ENCODE assay signal across 8 cellular contexts in the genomic region with DNA sequence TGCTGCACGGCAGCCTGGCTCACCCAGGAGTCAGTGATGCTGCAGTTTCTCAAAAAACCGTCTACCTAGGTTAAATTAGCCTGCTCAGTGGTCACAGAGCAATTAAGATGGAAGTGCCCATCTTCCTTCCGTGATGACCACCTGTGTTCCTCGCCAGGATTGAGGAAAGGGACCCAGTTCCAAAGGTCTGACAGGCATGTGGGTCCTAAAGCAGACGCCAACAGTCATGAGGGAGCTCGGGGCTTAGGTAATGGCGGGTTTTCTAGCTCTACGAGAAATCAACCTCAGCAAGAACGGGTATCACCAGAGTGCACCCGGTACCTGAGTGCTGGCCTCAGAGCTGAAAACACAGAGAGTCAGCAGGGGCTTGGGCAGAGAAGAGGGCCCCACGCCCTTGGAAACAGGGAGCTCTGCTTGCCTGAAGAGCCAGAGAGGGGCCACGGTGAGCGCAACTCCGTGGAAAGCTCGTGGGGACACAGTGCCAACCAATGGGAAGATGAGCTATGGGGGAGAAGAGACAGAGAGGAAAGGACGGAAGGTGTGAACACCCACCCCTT. TPM values are rescaled to one million over a fixed set of nuclear protein-coding genes. Genes with fewer than 3 reads are reported as not detected.
DNase-seq lines count a peak whose midpoint lies in the region; ATAC-seq, FAIRE-seq and TF ChIP-seq lines count a peak whose summit lies in the region.

No MANE protein-coding gene starts in this region.

- H3K4me2 ChIP-seq in keratinocyte (ENCODE audit: control insufficient read depth, extremely low read depth, insufficient read depth, low read depth, low read length), result peak overlapping the region; percentile 71

- intact Hi-C loops in activated CD8-positive, alpha-beta T cell treated with anti-CD3 and anti-CD28 coated beads for 36 hours (cut with micrococcal nuclease), result loop anchor here (1.0 to 5.0 kb wide), 2 partner anchors 14 to 34 kb away; partner anchors contain the start of gene DNMT3A

- DNase-seq in activated effector memory CD4-positive, alpha-beta T cell treated with anti-CD3 and anti-CD28 coated beads, Interleukin-2, amount 50 U/mL, for 16 hours, result peak; percentile 61
- no peak for DNase-seq in activated effector memory CD4-positive, alpha-beta T cell treated with Interleukin-2 at 50 U/mL for 16 hours
- DNase-seq in activated CD8-positive, alpha-beta T cell treated with anti-CD3 and anti-CD28 coated beads for 36 hours, result no peak
- DNase-seq in keratinocyte (ENCODE audit: low read depth, low spot score) (no peak), SK-N-DZ (ENCODE audit: low spot score) (no peak), upper lobe of left lung (no peak), RKO (ENCODE audit: low spot score) (no peak)

- no peaks in the 10 kb centered on the region for H3K9me3 Mint-ChIP-seq in activated CD8-positive, alpha-beta T cell treated with anti-CD3 and anti-CD28 coated beads for 36 hours

- dilution Hi-C loops in keratinocyte (cut with MboI; ENCODE audit: extremely low pct_ligation_motif_present, low sequenced_read_pairs), result no loop called here

- H3K4me1 ChIP-seq in keratinocyte (ENCODE audit: control insufficient read depth, extremely low read depth, insufficient read depth, low read length), result peaks cover 37% of the 10 kb centered on the region
- H3K4me1 ChIP-seq in subcutaneous abdominal adipose tissue (ENCODE audit: control insufficient read depth in 5 of 5, insufficient read depth in 5 of 5, low read length in 5 of 5), result peaks cover 0 to 26% (median 17%) of the 10 kb centered on the region in 5 donors
- peaks cover 15 to 19% (median 17%) of the 10 kb centered on the region in 4 donors for H3K4me1 ChIP-seq in upper lobe of left lung

- TF ChIP-seq CTCF in activated CD8-positive, alpha-beta T cell treated with anti-CD3 and anti-CD28 coated beads for 36 hours (IDR thresholded peaks at IDR 0.05), result no peak
- TF ChIP-seq CTCF in keratinocyte (optimal IDR thresholded peaks at IDR 0.05 in 1 of 3, IDR thresholded peaks at IDR 0.05 in 1 of 3, conservative IDR thresholded peaks at IDR 0.05 in 1 of 3; ENCODE audit: extremely low read depth in 1 of 3, insufficient read depth in 2 of 3, low read length in 3 of 3) (no peak), upper lobe of left lung (IDR thresholded peaks at IDR 0.05) (peak in 1 of 6 experiments; percentile 3)

- H3K36me3 ChIP-seq in keratinocyte (ENCODE audit: control insufficient read depth in 2 of 2, extremely low read depth in 1 of 2, insufficient read depth in 2 of 2, low read length in 2 of 2), result no peaks in the 10 kb centered on the region
- H3K36me3 ChIP-seq in subcutaneous abdominal adipose tissue (ENCODE audit: control insufficient read depth in 5 of 5, insufficient read depth in 5 of 5, low read length in 5 of 5), result no peaks in the 10 kb centered on the region
- no peaks in the 10 kb centered on the region for H3K36me3 ChIP-seq in upper lobe of left lung

- peaks cover 42% of the 10 kb centered on the region for H3K4me1 Mint-ChIP-seq in activated CD8-positive, alpha-beta T cell treated with anti-CD3 and anti-CD28 coated beads for 36 hours (ENCODE audit: low read depth)

- FAIRE-seq in keratinocyte (lab: Jason Lieb, UNC), result no peak

- H3K27ac Mint-ChIP-seq in activated CD8-positive, alpha-beta T cell treated with anti-CD3 and anti-CD28 coated beads for 36 hours, result peak overlapping the region; percentile 86

- H3K9ac ChIP-seq in keratinocyte (ENCODE audit: control insufficient read depth, extremely low read depth, insufficient read depth, low read length) (peak overlapping the region; percentile 74), subcutaneous abdominal adipose tissue (ENCODE audit: low read length in 5 of 5) (peak overlapping the region in 1 of 5 donors; percentile 27)

- no peak for ATAC-seq in activated CD8-positive, alpha-beta T cell treated with anti-CD3 and anti-CD28 coated beads for 36 hours
- no peak for ATAC-seq in upper lobe of left lung (ENCODE audit: low FRiP score in 2 of 2)

- H3K27ac ChIP-seq in keratinocyte (ENCODE audit: control insufficient read depth, insufficient read depth, low read length) (peak overlapping the region; percentile 91), subcutaneous abdominal adipose tissue (ENCODE audit: low read depth, low read length) (no peak overlapping the region), upper lobe of left lung (peak overlapping the region in 1 of 4 donors; percentile 21)

- H2AFZ ChIP-seq in keratinocyte (ENCODE audit: control insufficient read depth, low read length), result peak overlapping the region; percentile 42

- no peaks in the 10 kb centered on the region for H3K27me3 Mint-ChIP-seq in activated CD8-positive, alpha-beta T cell treated with anti-CD3 and anti-CD28 coated beads for 36 hours

- CTCF ChIA-PET in activated CD8-positive, alpha-beta T cell treated with anti-CD3 and anti-CD28 coated beads for 36 hours (lab: Charles Lee), result interaction anchor here (0.8 to 10.7 kb wide), 29 partner anchors 9 to 198 kb away, joined by 3 to 121 read pairs (median 4); partner anchors contain the start of gene DNMT3A

- H3K9me3 ChIP-seq in keratinocyte (ENCODE audit: control insufficient read depth, low read depth, low read length) (peaks cover 5% of the 10 kb centered on the region), subcutaneous abdominal adipose tissue (ENCODE audit: control insufficient read depth in 5 of 5, low read length in 5 of 5) (peaks cover 0 to 2% (median 0%) of the 10 kb centered on the region in 5 donors), upper lobe of left lung (no peaks in the 10 kb centered on the region)

- no peaks in the 10 kb centered on the region for H3K36me3 Mint-ChIP-seq in activated CD8-positive, alpha-beta T cell treated with anti-CD3 and anti-CD28 coated beads for 36 hours (ENCODE audit: low read depth)

- no peak for TF ChIP-seq POLR2A in upper lobe of left lung (IDR thresholded peaks at IDR 0.05)

- no peaks in the 10 kb centered on the region for H4K20me1 ChIP-seq in keratinocyte (ENCODE audit: control insufficient read depth, extremely low read depth, insufficient read depth, low read length)

- H3K27me3 ChIP-seq in keratinocyte (ENCODE audit: control insufficient read depth, extremely low read depth, insufficient read depth, low read length) (no peaks in the 10 kb centered on the region), subcutaneous abdominal adipose tissue (ENCODE audit: control insufficient read depth in 5 of 5, insufficient read depth in 4 of 5, low read length in 5 of 5) (no peaks in the 10 kb centered on the region), upper lobe of left lung (no peaks in the 10 kb centered on the region)

- no peaks in the 10 kb centered on the region for H3K79me2 ChIP-seq in keratinocyte (ENCODE audit: control insufficient read depth, insufficient read depth, low read length)

- 73 to 77% methylated on average over 13 to 16 of the region's 16 CpGs for WGBS in upper lobe of left lung, 2 donors

- POLR2A ChIA-PET in activated CD8-positive, alpha-beta T cell treated with anti-CD3 and anti-CD28 coated beads for 36 hours (lab: Charles Lee), result interaction anchor here (0.6 to 3.3 kb wide), 14 partner anchors 11 to 672 kb away, joined by 3 to 22 read pairs (median 4); partner anchors contain the start of gene DNMT3A

- H3K4me3 ChIP-seq in keratinocyte (ENCODE audit: control insufficient read depth in 2 of 3, extremely low read depth in 1 of 3, insufficient read depth in 2 of 3, low read depth in 1 of 3, low read length in 3 of 3) (peak overlapping the region in 1 of 3 experiments; percentile 26), subcutaneous abdominal adipose tissue (ENCODE audit: low read depth in 1 of 5, low read length in 5 of 5) (peak overlapping the region in 3 of 5 donors; percentile 34 to 58 (median 57)), upper lobe of left lung (peak overlapping the region in 1 of 4 donors; percentile 13)

- no peak for TF ChIP-seq EP300 in upper lobe of left lung (IDR thresholded peaks at IDR 0.05)

- no peaks in the 10 kb centered on the region for H3K9me1 ChIP-seq in keratinocyte (ENCODE audit: control insufficient read depth, extremely low read depth, insufficient read depth, low read length)

- H3K4me3 Mint-ChIP-seq in activated CD8-positive, alpha-beta T cell treated with anti-CD3 and anti-CD28 coated beads for 36 hours, result peak overlapping the region; percentile 54

RNA-seq across cellular contexts. Expression of gene DNMT3A, which starts 34.3 kb away (rescaled TPM):
- total RNA-seq in activated CD8-positive, alpha-beta T cell treated with anti-CD3 and anti-CD28 coated beads for 36 hours, result 10 to 100 TPM; 84.8 to 97.8 TPM
- polyA plus RNA-seq in keratinocyte, result 1.5 to 2.2 TPM (median 2.1 TPM) in 3 replicates
- 2.2 TPM for polyA plus RNA-seq in keratinocyte (2011; ENCODE audit: low read depth)
- 0.88 and 1.7 TPM in 2 replicates for polyA plus RNA-seq in keratinocyte (2011; cell fraction: cytosol; rRNA removed)
- polyA plus RNA-seq in keratinocyte (2011; cell fraction: nucleus; rRNA removed), result 5.8 and 6.7 TPM in 2 replicates
- polyA plus RNA-seq in keratinocyte (2012; ENCODE audit: low replicate concordance), result 2.5 and 4.6 TPM in 2 replicates
- 4.8 to 16.5 TPM (median 10.5 TPM) in 3 replicates for polyA minus RNA-seq in keratinocyte
- polyA minus RNA-seq in keratinocyte (2011; cell fraction: cytosol; rRNA and poly(A)+ RNA removed), result 5.6 TPM
- polyA minus RNA-seq in keratinocyte (2011; cell fraction: nucleus; rRNA and poly(A)+ RNA removed), result 7.4 and 10.2 TPM in 2 replicates
- polyA plus RNA-seq in SK-N-DZ (2014; cell fraction: cytosol; rRNA removed), result 14.4 and 17.3 TPM in 2 replicates
- 33.4 and 46.5 TPM in 2 replicates for polyA plus RNA-seq in SK-N-DZ (2014; cell fraction: nucleus; rRNA removed)
- 10 to 100 TPM in 5 of 6 donors, 1 to 10 TPM in 1; 7.8 to 49.2 (median 30.4) TPM for total RNA-seq in upper lobe of left lung
